Comparison of ENCODE assay signal across 23 cellular contexts in genomic region chr4:132593717-132594400, GRCh38.
DNase-seq lines count a peak whose midpoint lies in the region; ATAC-seq, FAIRE-seq and TF ChIP-seq lines count a peak whose summit lies in the region.
"Had no signal": no experiment of that assay in that cellular context is flagged by ENCODE, and none has a peak within 500 bp of the region (broad histone marks: within the 10 kb centered on the region; RNA-seq: fewer than 3 reads in every experiment).

No MANE protein-coding gene starts in this region.

- DNase-seq in DMS53 (lab: John Stamatoyannopoulos, UW) (peak; percentile 23), DMS53 treated with DMSO at 0.1 percent for 48 hours (lab: John Stamatoyannopoulos, UW; ENCODE audit: unreplicated experiment) (no peak), RWPE2 (ENCODE audit: low spot score) (no peak), mammary epithelial cell (peak; percentile 4), NCI-H1694 treated with DMSO at 0.1 percent for 48 hours (lab: John Stamatoyannopoulos, UW) (no peak), mesothelial cell of epicardium (ENCODE audit: low spot score in 2 of 2, unreplicated experiment in 2 of 2) (no peak), iPS-NIHi11 (ENCODE audit: low spot score) (no peak), GM12892 (ENCODE audit: insufficient read length) (no peak)
- DNase-seq: CD4-positive, alpha-beta memory T cell; GF-D8; GOT3; KG1; NCI-H1048; NCI-H146; NCI-H2081 treated with DMSO at 0.1 percent for 48 hours; NCI-H510A treated with DMSO at 0.1 percent for 48 hours; NCI-H82; Peyer's patch; SHP77 had no signal

- H3K27me3 Mint-ChIP-seq in mesothelial cell of epicardium (ENCODE audit: low read depth) = no peaks in the 10 kb centered on the region
- H3K27me3 Mint-ChIP-seq: CD4-positive, alpha-beta memory T cell had no signal

- no peaks in the 10 kb centered on the region for H3K36me3 ChIP-seq in RWPE2 (ENCODE audit: low read depth)
- no peaks in the 10 kb centered on the region for H3K36me3 ChIP-seq in mammary epithelial cell (ENCODE audit: insufficient read depth, low read length)
- H3K36me3 ChIP-seq: Peyer's patch had no signal

- CTCF ChIA-PET in mammary epithelial cell (lab: Charles Lee; ENCODE audit: low non-redundant PET) = interaction anchor here (0.7 kb wide), 1 partner anchor 17 kb away, joined by 4 read pairs; no protein-coding TSS in a partner anchor

- no peak overlapping the region for H3K9ac ChIP-seq in mammary epithelial cell (ENCODE audit: insufficient read depth, low read length)

- TF ChIP-seq CTCF in RWPE2 (IDR thresholded peaks at IDR 0.05; ENCODE audit: poor library complexity, severe bottlenecking) (no peak), mammary epithelial cell (conservative IDR thresholded peaks at IDR 0.05 in 1 of 2, IDR thresholded peaks at IDR 0.05 in 1 of 2; ENCODE audit: extremely low read depth in 1 of 2, insufficient read depth in 1 of 2, low read depth in 1 of 2, low read length in 2 of 2) (no peak), mesothelial cell of epicardium (IDR thresholded peaks at IDR 0.05; ENCODE audit: unreplicated experiment) (no peak)

- H3K27me3 ChIP-seq in RWPE2 (ENCODE audit: insufficient read depth, poor library complexity, severe bottlenecking) (no peaks in the 10 kb centered on the region), mammary epithelial cell (ENCODE audit: insufficient read depth, low read length) (no peaks in the 10 kb centered on the region)
- H3K27me3 ChIP-seq: Peyer's patch had no signal

- BruUV-seq in mammary epithelial cell (replicated peaks; lab: Mats Ljungman, UMichigan) = no TSS peak

- no peak overlapping the region for H3K4me3 Mint-ChIP-seq in mesothelial cell of epicardium
- H3K4me3 Mint-ChIP-seq: CD4-positive, alpha-beta memory T cell had no signal

- H2AFZ ChIP-seq in mammary epithelial cell (ENCODE audit: low read depth, low read length) = no peak overlapping the region

- H3K9me3 ChIP-seq in RWPE2 (ENCODE audit: severe bottlenecking) = no peaks in the 10 kb centered on the region
- H3K9me3 ChIP-seq in mammary epithelial cell (replicated peaks; ENCODE audit: insufficient read depth, low read length) = no peaks in the 10 kb centered on the region
- H3K9me3 ChIP-seq: Peyer's patch had no signal

- no peaks in the 10 kb centered on the region for H3K9me3 Mint-ChIP-seq in mesothelial cell of epicardium

- intact Hi-C loops in mammary epithelial cell (cut with micrococcal nuclease) = no loop called here

- no peak for TF ChIP-seq POLR2A in GM12892 (IDR thresholded peaks at IDR 0.05; ENCODE audit: low read depth, low read length)

- H3K4me1 Mint-ChIP-seq in mesothelial cell of epicardium = no peaks in the 10 kb centered on the region
- H3K4me1 Mint-ChIP-seq: CD4-positive, alpha-beta memory T cell had no signal

- WGBS in mammary epithelial cell (ENCODE audit: low coverage, missing lambda C conversion rate) = 57% methylated on average over 4 of the region's 4 CpGs

- no peak overlapping the region for H3K27ac Mint-ChIP-seq in mesothelial cell of epicardium
- H3K27ac Mint-ChIP-seq: CD4-positive, alpha-beta memory T cell had no signal

- H3K27ac ChIP-seq in RWPE2 (ENCODE audit: poor library complexity, severe bottlenecking) = no peak overlapping the region
- H3K27ac ChIP-seq in mammary epithelial cell (ENCODE audit: insufficient read depth, low read depth, low read length) = no peak overlapping the region
- H3K27ac ChIP-seq: 22Rv1, Peyer's patch had no signal

- no peak for FAIRE-seq in GM12892 (lab: Jason Lieb, UNC)
- FAIRE-seq: D721Med, GM12891, HepG2 had no signal

- H3K4me3 ChIP-seq in RWPE2 (ENCODE audit: severe bottlenecking) (no peak overlapping the region), mammary epithelial cell (replicated peaks in 1 of 3; ENCODE audit: insufficient read depth in 1 of 3, low read depth in 2 of 3, low read length in 3 of 3) (no peak overlapping the region)
- H3K4me3 ChIP-seq: Peyer's patch had no signal

- H3K79me2 ChIP-seq in mammary epithelial cell (ENCODE audit: insufficient read depth, low read length) = no peaks in the 10 kb centered on the region

- H3K4me1 ChIP-seq in RWPE2 (ENCODE audit: insufficient read depth, poor library complexity, severe bottlenecking) = no peaks in the 10 kb centered on the region
- H3K4me1 ChIP-seq in mammary epithelial cell (ENCODE audit: insufficient read depth, low read length) = no peaks in the 10 kb centered on the region
- H3K4me1 ChIP-seq: Peyer's patch had no signal

- in situ Hi-C loops in mammary epithelial cell (cut with MboI; ENCODE audit: low sequenced_read_pairs in 2 of 2) = no loop called here

- ATAC-seq in RWPE2 (ENCODE audit: low read depth) = peak; percentile 67
- ATAC-seq: HepG2 had no signal

- H4K20me1 ChIP-seq in mammary epithelial cell (ENCODE audit: insufficient read depth, low read length) = no peaks in the 10 kb centered on the region

- no peak overlapping the region for H3K4me2 ChIP-seq in mammary epithelial cell (ENCODE audit: insufficient read depth, low read depth, low read length)

- H3K36me3 Mint-ChIP-seq in mesothelial cell of epicardium = no peaks in the 10 kb centered on the region
- H3K36me3 Mint-ChIP-seq: CD4-positive, alpha-beta memory T cell had no signal

- dilution Hi-C loops in mammary epithelial cell (cut with HindIII; ENCODE audit: low sequenced_read_pairs) = no loop called here

Comparison
In these comparisons a context has a peak if more than half of its experiments do, and no peak if none do; other contexts are left out.
1. DNase-seq: peak in DMS53 (single experiment) and mammary epithelial cell (single experiment); none in DMS53 treated with DMSO at 0.1 percent for 48 hours (single experiment), RWPE2 (single experiment), NCI-H1694 treated with DMSO at 0.1 percent for 48 hours (single experiment), mesothelial cell of epicardium (0 of 2), iPS-NIHi11 (single experiment) and GM12892 (single experiment).